Comparison of ENCODE assay signal across 16 cellular contexts in the genomic region with DNA sequence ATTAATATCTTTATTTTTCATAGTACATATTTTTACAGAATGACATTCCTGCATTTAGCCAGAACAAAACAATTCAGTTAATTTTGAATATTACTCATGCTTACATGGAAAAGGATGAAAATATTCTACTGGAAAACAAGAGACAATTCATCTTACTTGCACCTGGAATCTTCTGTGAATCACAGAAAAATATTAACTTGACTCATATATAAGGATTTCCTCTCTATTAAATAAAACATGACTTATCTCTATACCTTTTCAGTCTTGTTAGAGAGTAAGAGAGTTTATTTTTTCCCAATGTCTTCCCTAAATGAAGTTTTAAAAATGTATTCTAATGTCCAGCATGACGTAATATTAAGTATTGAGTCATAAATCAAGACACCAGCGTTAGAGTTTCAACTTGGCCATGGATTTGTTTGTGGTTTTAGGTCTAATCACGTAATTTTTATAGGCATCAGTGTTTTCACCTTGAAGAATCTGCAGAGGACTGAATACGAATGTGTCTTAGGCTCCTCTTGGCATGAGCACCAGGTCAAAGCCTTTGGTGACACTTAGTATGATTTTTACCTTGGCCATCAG.
DNase-seq lines count a peak whose midpoint lies in the region; ATAC-seq and TF ChIP-seq lines count a peak whose summit lies in the region.
"Had no signal": no experiment of that assay in that cellular context is flagged by ENCODE, and none has a peak within 500 bp of the region (broad histone marks: within the 10 kb centered on the region; RNA-seq: fewer than 3 reads in every experiment).

No MANE protein-coding gene starts in this region.

- CTCF ChIA-PET in CD4-positive, alpha-beta memory T cell (lab: Charles Lee; ENCODE audit: partially characterized antibody): no interaction called here

- no peaks in the 10 kb centered on the region for H3K9me3 ChIP-seq in ascending aorta
- H3K9me3 ChIP-seq in BE2C: no peaks in the 10 kb centered on the region
- H3K9me3 ChIP-seq in CD4-positive, alpha-beta memory T cell (ENCODE audit: control insufficient read depth in 1 of 2, low read length in 2 of 2): no peaks in the 10 kb centered on the region

- intact Hi-C loops in ascending aorta (cut with DNase I): no loop called here
- intact Hi-C loops in CD4-positive, alpha-beta memory T cell (cut with micrococcal nuclease): no loop called here

- H3K4me1 Mint-ChIP-seq in CD4-positive, alpha-beta memory T cell: no peaks in the 10 kb centered on the region
- H3K4me1 Mint-ChIP-seq: H9 had no signal

- DNase-seq in M059J (ENCODE audit: low read depth): peak; percentile 70
- DNase-seq in astrocyte of the cerebellum (ENCODE audit: low read depth): peak; percentile 13
- DNase-seq in glomerular visceral epithelial cell (ENCODE audit: extremely low spot score): peak; percentile 38
- DNase-seq in ascending aorta (ENCODE audit: low spot score in 2 of 2): no peak
- DNase-seq in BE2C: no peak
- no peak for DNase-seq in CD4-positive, alpha-beta memory T cell
- DNase-seq: ACHN; CD4-positive, alpha-beta T cell; DMS79 treated with DMSO at 0.1 percent for 48 hours; H9; Karpas-422; NCI-H1417; NCI-H1930; NCI-H2171 had no signal

- TF ChIP-seq CTCF in astrocyte of the cerebellum (IDR thresholded peaks at IDR 0.05; ENCODE audit: low read depth, low read length, missing control alignments) (no peak), ascending aorta (IDR thresholded peaks at IDR 0.05) (no peak), BE2C (IDR thresholded peaks at IDR 0.05; ENCODE audit: low read depth, low read length) (no peak)

- H3K27me3 ChIP-seq in ACC112 (ENCODE audit: insufficient read depth, low read length) (no peaks in the 10 kb centered on the region), ascending aorta (no peaks in the 10 kb centered on the region), BE2C (no peaks in the 10 kb centered on the region)
- no peaks in the 10 kb centered on the region for H3K27me3 ChIP-seq in CD4-positive, alpha-beta memory T cell (ENCODE audit: insufficient read depth, low read length)

- no peaks in the 10 kb centered on the region for H3K36me3 Mint-ChIP-seq in CD4-positive, alpha-beta memory T cell

- no peak for ATAC-seq in GM21529 (IDR thresholded peaks at IDR 0.05; ENCODE audit: unreplicated experiment)

- peak overlapping the region; percentile 82 for H3K27ac ChIP-seq in ACC112 (ENCODE audit: low read depth, low read length)
- no peak overlapping the region for H3K27ac ChIP-seq in ascending aorta
- H3K27ac ChIP-seq in CD4-positive, alpha-beta memory T cell (ENCODE audit: low read depth, low read length): no peak overlapping the region

- H3K4me1 ChIP-seq in ACC112 (ENCODE audit: control insufficient read depth, insufficient read depth, low read length, unreplicated experiment): peaks cover 23% of the 10 kb centered on the region
- no peaks in the 10 kb centered on the region for H3K4me1 ChIP-seq in ascending aorta
- H3K4me1 ChIP-seq in BE2C: no peaks in the 10 kb centered on the region
- H3K4me1 ChIP-seq in CD4-positive, alpha-beta memory T cell (ENCODE audit: insufficient read depth, low read length): no peaks in the 10 kb centered on the region

- H2AFZ ChIP-seq in ACC112 (ENCODE audit: low read length, unreplicated experiment): no peak overlapping the region

- H3K36me3 ChIP-seq in ACC112 (ENCODE audit: insufficient read depth, low read length): no peaks in the 10 kb centered on the region
- H3K36me3 ChIP-seq in ascending aorta: no peaks in the 10 kb centered on the region
- no peaks in the 10 kb centered on the region for H3K36me3 ChIP-seq in BE2C
- H3K36me3 ChIP-seq in CD4-positive, alpha-beta memory T cell (ENCODE audit: insufficient read depth, low read length): no peaks in the 10 kb centered on the region

- H3K9me3 Mint-ChIP-seq in CD4-positive, alpha-beta memory T cell: peaks cover 0 to 4% (median under 1%) of the 10 kb centered on the region in 8 donors
- H3K9me3 Mint-ChIP-seq: H9 had no signal

- no peaks in the 10 kb centered on the region for H3K27me3 Mint-ChIP-seq in CD4-positive, alpha-beta memory T cell
- H3K27me3 Mint-ChIP-seq: CD4-positive, alpha-beta T cell had no signal

- no peak overlapping the region for H3K27ac Mint-ChIP-seq in CD4-positive, alpha-beta memory T cell
- H3K27ac Mint-ChIP-seq: CD4-positive, alpha-beta T cell; H9 had no signal

- no peaks in the 10 kb centered on the region for H3K79me2 ChIP-seq in ACC112 (ENCODE audit: control insufficient read depth, insufficient read depth, low read length, unreplicated experiment)

- in situ Hi-C loops in astrocyte of the cerebellum (cut with HindIII; ENCODE audit: low sequenced_read_pairs): no loop called here

- no peak overlapping the region for H3K4me3 Mint-ChIP-seq in CD4-positive, alpha-beta memory T cell
- H3K4me3 Mint-ChIP-seq: CD4-positive, alpha-beta T cell; H9 had no signal

- no peak overlapping the region for H3K4me3 ChIP-seq in ACC112 (ENCODE audit: low read depth, low read length)
- no peak overlapping the region for H3K4me3 ChIP-seq in astrocyte of the cerebellum (ENCODE audit: low read depth, low read length)
- H3K4me3 ChIP-seq in ascending aorta: no peak overlapping the region
- no peak overlapping the region for H3K4me3 ChIP-seq in BE2C (ENCODE audit: low read depth, low read length)
- no peak overlapping the region for H3K4me3 ChIP-seq in CD4-positive, alpha-beta memory T cell (ENCODE audit: low read length in 2 of 2)

- POLR2A ChIA-PET in CD4-positive, alpha-beta memory T cell (lab: Charles Lee; ENCODE audit: partially characterized antibody): no interaction called here

Comparison
In these comparisons a context has a peak if more than half of its experiments do, and no peak if none do; other contexts are left out.
1. DNase-seq: peak in M059J (single experiment), astrocyte of the cerebellum (single experiment) and glomerular visceral epithelial cell (single experiment); none in ascending aorta (0 of 2), BE2C (single experiment) and CD4-positive, alpha-beta memory T cell (0 of 5).